ENCODE assay signal across 24 cellular contexts in genomic region chr22:27906241-27906640, GRCh38. TPM values are rescaled to one million over a fixed set of nuclear protein-coding genes. Genes with fewer than 3 reads are reported as not detected.
DNase-seq lines count a peak whose midpoint lies in the region; ATAC-seq, FAIRE-seq and TF ChIP-seq lines count a peak whose summit lies in the region.
"Had no signal": no experiment of that assay in that cellular context is flagged by ENCODE, and none has a peak within 500 bp of the region (broad histone marks: within the 10 kb centered on the region; RNA-seq: fewer than 3 reads in every experiment).

No MANE protein-coding gene starts in this region.

- DNase-seq in cardiac muscle cell (ENCODE audit: low read depth in 1 of 2, low spot score in 1 of 2) (peak in 1 of 2 donors; percentile 59), Right ventricle myocardium inferior (ENCODE audit: missing footprints) (no peak), astrocyte of the spinal cord (ENCODE audit: low read depth, low spot score) (peak; percentile 20), memory B cell (ENCODE audit: low spot score in 2 of 2) (no peak), urothelium cell line (ENCODE audit: low spot score) (no peak), upper lobe of right lung (no peak), G401 (ENCODE audit: low spot score) (no peak), WERI-Rb-1 (no peak)
- DNase-seq: ACHN; activated effector memory CD4-positive, alpha-beta T cell treated with anti-CD3 and anti-CD28 coated beads, Interleukin-2, amount 50 U/mL, for 16 hours; adrenal gland; Caco-2; DMS79 treated with DMSO at 0.1 percent for 48 hours; dorsolateral prefrontal cortex; HCEC 1CT; heart left ventricle; Kasumi-1; naive thymus-derived CD4-positive, alpha-beta T cell; NCI-H1694; NCI-H526 treated with DMSO at 0.1 percent for 48 hours; small intestine; stimulated activated CD4-positive, alpha-beta T cell treated with anti-CD3 and anti-CD28 coated beads, Interleukin-2, amount 100 ng/mL, for 24 hours; T-helper 2 cell had no signal

- TF ChIP-seq CTCF in cardiac muscle cell (IDR thresholded peaks at IDR 0.05; ENCODE audit: low read depth, low read length): no peak
- no peak for TF ChIP-seq CTCF in astrocyte of the spinal cord (IDR thresholded peaks at IDR 0.05; ENCODE audit: low read depth, low read length)
- TF ChIP-seq CTCF in upper lobe of right lung (IDR thresholded peaks at IDR 0.05): no peak
- TF ChIP-seq CTCF in WERI-Rb-1 (IDR thresholded peaks at IDR 0.05; ENCODE audit: low read depth, low read length): no peak

- in situ Hi-C loops in astrocyte of the spinal cord (cut with HindIII; ENCODE audit: low sequenced_read_pairs): no loop called here
- in situ Hi-C loops in G401 (cut with HindIII; ENCODE audit: low sequenced_read_pairs): no loop called here

- no peak overlapping the region for H3K4me3 Mint-ChIP-seq in memory B cell
- H3K4me3 Mint-ChIP-seq: naive thymus-derived CD4-positive, alpha-beta T cell had no signal

- H3K27me3 Mint-ChIP-seq in memory B cell: no peaks in the 10 kb centered on the region
- H3K27me3 Mint-ChIP-seq: naive thymus-derived CD4-positive, alpha-beta T cell had no signal

- ATAC-seq in Right ventricle myocardium inferior (no peak), memory B cell (ENCODE audit: low read depth) (no peak), upper lobe of right lung (no peak)
- ATAC-seq: heart left ventricle; naive thymus-derived CD4-positive, alpha-beta T cell had no signal

- no peaks in the 10 kb centered on the region for H3K27me3 ChIP-seq in cardiac muscle cell
- no peaks in the 10 kb centered on the region for H3K27me3 ChIP-seq in upper lobe of right lung
- no peaks in the 10 kb centered on the region for H3K27me3 ChIP-seq in WERI-Rb-1 (ENCODE audit: insufficient read depth, low read depth, severe bottlenecking)
- H3K27me3 ChIP-seq: adrenal gland; BLaER1 treated with 17β-estradiol and CSF1 and Interleukin-3, amounts not matched to agents 10 nM and 100 nM; dorsolateral prefrontal cortex; heart left ventricle had no signal

- H3K27ac ChIP-seq in cardiac muscle cell (peak overlapping the region; percentile 74), upper lobe of right lung (no peak overlapping the region), WERI-Rb-1 (no peak overlapping the region)
- H3K27ac ChIP-seq: adrenal gland; BLaER1 treated with 17β-estradiol and CSF1 and Interleukin-3, amounts not matched to agents 10 nM and 100 nM; dorsolateral prefrontal cortex; heart left ventricle had no signal

- no peak overlapping the region for H3K4me3 ChIP-seq in cardiac muscle cell
- no peak overlapping the region for H3K4me3 ChIP-seq in astrocyte of the spinal cord (ENCODE audit: low read depth, low read length)
- H3K4me3 ChIP-seq in upper lobe of right lung: no peak overlapping the region
- no peak overlapping the region for H3K4me3 ChIP-seq in WERI-Rb-1 (ENCODE audit: low read depth, low read length)
- H3K4me3 ChIP-seq: adrenal gland; BLaER1 treated with 17β-estradiol and CSF1 and Interleukin-3, amounts not matched to agents 10 nM and 100 nM; dorsolateral prefrontal cortex; heart left ventricle had no signal

- H3K9me3 Mint-ChIP-seq in memory B cell: no peaks in the 10 kb centered on the region
- H3K9me3 Mint-ChIP-seq: naive thymus-derived CD4-positive, alpha-beta T cell had no signal

- intact Hi-C loops in Right ventricle myocardium inferior (cut with DNase I): no loop called here
- intact Hi-C loops in upper lobe of right lung (cut with DNase I): no loop called here

- peaks cover 42% of the 10 kb centered on the region for H3K36me3 ChIP-seq in cardiac muscle cell
- peaks cover 47% of the 10 kb centered on the region for H3K36me3 ChIP-seq in upper lobe of right lung
- peaks cover 57% of the 10 kb centered on the region for H3K36me3 ChIP-seq in WERI-Rb-1

- H3K4me1 Mint-ChIP-seq in memory B cell: peaks cover 13% of the 10 kb centered on the region

- H3K4me1 ChIP-seq in cardiac muscle cell (ENCODE audit: low read depth): peaks cover 29% of the 10 kb centered on the region
- peaks cover 5% of the 10 kb centered on the region for H3K4me1 ChIP-seq in upper lobe of right lung
- H3K4me1 ChIP-seq: adrenal gland, Caco-2 had no signal

- H3K9me3 ChIP-seq in cardiac muscle cell (ENCODE audit: low read depth): no peaks in the 10 kb centered on the region
- H3K9me3 ChIP-seq in upper lobe of right lung: no peaks in the 10 kb centered on the region
- no peaks in the 10 kb centered on the region for H3K9me3 ChIP-seq in WERI-Rb-1 (ENCODE audit: severe bottlenecking)
- H3K9me3 ChIP-seq: adrenal gland; BLaER1 treated with 17β-estradiol and CSF1 and Interleukin-3, amounts not matched to agents 10 nM and 100 nM; Caco-2; heart left ventricle had no signal

- peaks cover 43% of the 10 kb centered on the region for H3K36me3 Mint-ChIP-seq in memory B cell

- peak overlapping the region; percentile 7 for H3K27ac Mint-ChIP-seq in memory B cell

- FAIRE-seq in urothelium cell line (lab: Jason Lieb, UNC): peak; percentile 92
- FAIRE-seq: small intestine had no signal

RNA-seq across cellular contexts. Expression of gene PITPNB, which starts 12.8 kb away (rescaled TPM):
- total RNA-seq in cardiac muscle cell (50.1 and 73.2 TPM in 2 replicates), Right ventricle myocardium inferior (43.7 TPM), upper lobe of right lung (73.8 TPM)
- 131 and 194 TPM in 2 replicates for polyA plus RNA-seq in cardiac muscle cell
- total RNA-seq in G401 (2014; rRNA removed; shearing (Covaris generic)): 10.0 and 29.5 TPM in 2 replicates
